ENCODE assay signal across 8 cellular contexts in the genomic region with DNA sequence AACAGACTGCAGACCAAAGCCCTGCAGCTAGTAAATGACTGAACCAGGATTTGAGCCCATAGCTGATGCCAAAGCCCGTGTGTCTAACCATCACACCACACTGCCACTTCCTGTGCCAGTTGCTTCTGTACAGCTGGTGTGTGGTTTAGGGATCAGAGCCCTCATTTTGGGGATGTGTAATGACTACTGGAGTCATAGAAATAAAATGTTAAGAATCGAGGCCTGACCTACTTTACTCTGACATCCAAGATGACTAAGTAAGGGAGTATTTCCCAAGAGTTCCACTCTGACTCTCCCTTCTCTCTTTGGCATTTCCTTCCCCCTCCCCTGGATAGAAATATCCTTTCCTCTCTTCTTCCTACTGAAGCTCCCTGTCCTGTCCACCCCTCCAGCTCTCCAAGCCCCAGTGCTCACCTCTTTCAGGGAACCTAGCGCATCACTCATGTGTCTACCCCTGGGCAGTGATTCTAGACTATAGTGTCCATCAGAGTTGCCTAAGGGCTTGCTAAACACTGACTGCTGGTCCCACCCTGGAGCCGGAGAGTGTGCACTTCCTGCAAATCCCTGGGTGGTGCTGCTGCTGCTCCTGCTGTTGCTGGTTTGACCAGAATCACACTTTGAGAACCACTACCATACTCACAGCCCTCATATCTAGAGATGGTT. TPM values are rescaled to one million over a fixed set of nuclear protein-coding genes. Genes with fewer than 3 reads are reported as not detected.
DNase-seq lines count a peak whose midpoint lies in the region; ATAC-seq and TF ChIP-seq lines count a peak whose summit lies in the region.

No MANE protein-coding gene starts in this region.

- no peak for ATAC-seq in activated naive CD4-positive, alpha-beta T cell treated with anti-CD3 and anti-CD28 coated beads, Interleukin-2, amount 50 U/mL, for 72 hours

- H3K9ac ChIP-seq in skeletal muscle satellite cell (ENCODE audit: low read depth, low read length): peak overlapping the region; percentile 62

- peaks cover 6% of the 10 kb centered on the region for H3K9me3 ChIP-seq in skeletal muscle satellite cell (replicated peaks; ENCODE audit: low read length)

- TF ChIP-seq CTCF in GM12865 (IDR thresholded peaks at IDR 0.05; ENCODE audit: insufficient read depth, low read depth, low read length, missing control alignments) (no peak), RWPE1 (conservative IDR thresholded peaks at IDR 0.05; ENCODE audit: low read depth) (no peak)

- H3K27ac Mint-ChIP-seq in activated naive CD4-positive, alpha-beta T cell treated with anti-CD3 and anti-CD28 coated beads, Interleukin-2, amount 50 U/mL, for 72 hours: no peak overlapping the region

- CTCF ChIA-PET in RWPE1 (lab: Yijun Ruan, JAX): interaction anchor here (0.7 kb wide), 1 partner anchor 1278 kb away, joined by 3 read pairs; no protein-coding TSS in a partner anchor

- H3K4me3 ChIP-seq in GM12865 (ENCODE audit: low read depth, low read length): no peak overlapping the region
- no peak overlapping the region for H3K4me3 ChIP-seq in skeletal muscle satellite cell (ENCODE audit: low read length)

- peak overlapping the region; percentile 66 for H3K4me2 ChIP-seq in skeletal muscle satellite cell (ENCODE audit: low read length)

- H3K36me3 Mint-ChIP-seq in activated naive CD4-positive, alpha-beta T cell treated with anti-CD3 and anti-CD28 coated beads, Interleukin-2, amount 50 U/mL, for 72 hours: peaks cover 0 to 4% of the 10 kb centered on the region in 2 donors

- peaks cover 36% of the 10 kb centered on the region for H3K4me1 ChIP-seq in skeletal muscle satellite cell (ENCODE audit: control insufficient read depth, insufficient read depth, low read length)

- no peaks in the 10 kb centered on the region for H3K36me3 ChIP-seq in skeletal muscle satellite cell (ENCODE audit: insufficient read depth, low read length)

- DNase-seq in GM12865 (ENCODE audit: low read depth): peak; percentile 38
- DNase-seq in RWPE1 (ENCODE audit: low spot score): peak; percentile 97
- DNase-seq in fibroblast of the conjunctiva (ENCODE audit: low read depth): peak; percentile 88
- no peak for DNase-seq in activated CD4-positive, alpha-beta T cell treated with anti-CD3 and anti-CD28 coated beads, Interleukin-2, amount 50 U/mL, for 4 hours
- no peak for DNase-seq in activated naive CD4-positive, alpha-beta T cell treated with anti-CD3 and anti-CD28 coated beads, Interleukin-2, amount 50 U/mL, for 72 hours (ENCODE audit: low spot score in 2 of 2)
- DNase-seq in NCI-H1694 (lab: John Stamatoyannopoulos, UW): no peak
- DNase-seq in DMS153 treated with DMSO at 0.1 percent for 48 hours (lab: John Stamatoyannopoulos, UW; ENCODE audit: unreplicated experiment): no peak

- POLR2A ChIA-PET in RWPE1 (lab: Yijun Ruan, JAX; ENCODE audit: low non-redundant PET): no interaction called here

- peak overlapping the region; percentile 91 for H3K27ac ChIP-seq in RWPE1

- H3K9me3 Mint-ChIP-seq in activated naive CD4-positive, alpha-beta T cell treated with anti-CD3 and anti-CD28 coated beads, Interleukin-2, amount 50 U/mL, for 72 hours: peaks cover 0 to 10% of the 10 kb centered on the region in 2 donors

- H3K27me3 ChIP-seq in skeletal muscle satellite cell (ENCODE audit: control insufficient read depth, insufficient read depth, low read length): no peaks in the 10 kb centered on the region

RNA-seq across cellular contexts. Expression of gene MGLL, which starts 53.8 kb away (rescaled TPM):
- 34.0 and 68.8 TPM in 2 replicates for total RNA-seq in skeletal muscle satellite cell (2012; rRNA removed)
- under 1 TPM; 0.14 to 0.29 TPM for total RNA-seq in activated naive CD4-positive, alpha-beta T cell treated with anti-CD3 and anti-CD28 coated beads, Interleukin-2, amount 50 U/mL, for 72 hours

Comparison
In these comparisons a context has a peak if more than half of its experiments do, and no peak if none do; other contexts are left out.
1. DNase-seq: peak in GM12865 (single experiment), RWPE1 (single experiment) and fibroblast of the conjunctiva (single experiment); none in activated CD4-positive, alpha-beta T cell treated with anti-CD3 and anti-CD28 coated beads, Interleukin-2, amount 50 U/mL, for 4 hours (0 of 2), activated naive CD4-positive, alpha-beta T cell treated with anti-CD3 and anti-CD28 coated beads, Interleukin-2, amount 50 U/mL, for 72 hours (0 of 2), NCI-H1694 (single experiment) and DMS153 treated with DMSO at 0.1 percent for 48 hours (single experiment).